ENCODE assay signal across 8 cellular contexts in genomic region chr15:75903331-75904240, GRCh38. TPM values are rescaled to one million over a fixed set of nuclear protein-coding genes. Genes with fewer than 3 reads are reported as not detected.
DNase-seq lines count a peak whose midpoint lies in the region; ATAC-seq and TF ChIP-seq lines count a peak whose summit lies in the region.

Gene FBXO22 (plus strand): TSS chr15:75903878. CDS start chr15:75903964, 86 bp downstream.

- H3K36me3 ChIP-seq in GM23248 (ENCODE audit: low read depth), result 0 out of 2 replicates have a peak, but pooled peaks cover 12% of the 10 kb centered on the region
- H3K36me3 ChIP-seq in Karpas-422 (ENCODE audit: insufficient read depth, low read length), result peaks cover 22% of the 10 kb centered on the region; the same call in 1 of the 2 replicates

- H2AFZ ChIP-seq in GM23248 (peak within 1 kb of the TSS; percentile 90), Karpas-422 (ENCODE audit: low read length) (peak within 1 kb of the TSS; percentile 64; the same call in 1 of the 2 replicates)

- H3K4me1 Mint-ChIP-seq in natural killer cell treated with Interleukin-12 subunit alpha and Interleukin-12 subunit beta and Interleukin-15 and Interleukin-18, amount 100 ng/mL, for 72 hours (ENCODE audit: low read depth in 2 of 2), result peaks cover 11 to 13% of the 10 kb centered on the region in 2 donors

- peak within 1 kb of the TSS; percentile 77 to 86 for H3K27ac Mint-ChIP-seq in natural killer cell treated with Interleukin-12 subunit alpha and Interleukin-12 subunit beta and Interleukin-15 and Interleukin-18, amount 100 ng/mL, for 72 hours

- H3K4me2 ChIP-seq in GM23248 (ENCODE audit: unreplicated experiment) (peak within 1 kb of the TSS; percentile 94), Karpas-422 (ENCODE audit: low read depth, low read length, poor library complexity, severe bottlenecking) (peak within 1 kb of the TSS; percentile 76)

- H3K36me3 Mint-ChIP-seq in natural killer cell treated with Interleukin-12 subunit alpha and Interleukin-12 subunit beta and Interleukin-15 and Interleukin-18, amount 100 ng/mL, for 72 hours, result no peaks in the 10 kb centered on the region

- H3K9ac ChIP-seq in GM23248, result peak within 1 kb of the TSS; percentile 83
- H3K9ac ChIP-seq in Karpas-422 (ENCODE audit: low read length), result peak within 1 kb of the TSS; percentile 91

- H3F3A ChIP-seq in GM23248 (ENCODE audit: insufficient read depth), result peaks cover 29% of the 10 kb centered on the region

- WGBS in GM23248 (ENCODE audit: low coverage in 1 of 2, low lambda C conversion rate in 2 of 2, missing lambda C conversion rate in 2 of 2), 2 experiments, result 2% methylated on average over 50 to 63 of the region's 63 CpGs

- H3K9me2 ChIP-seq in GM23248 (ENCODE audit: insufficient read depth), result no peaks in the 10 kb centered on the region
- no peaks in the 10 kb centered on the region for H3K9me2 ChIP-seq in Karpas-422 (replicated peaks; ENCODE audit: insufficient read depth, low read length)

- in situ Hi-C loops in GM23248 (cut with MboI), result no loop called here

- no peaks in the 10 kb centered on the region for H3K27me3 Mint-ChIP-seq in natural killer cell treated with Interleukin-12 subunit alpha and Interleukin-12 subunit beta and Interleukin-15 and Interleukin-18, amount 100 ng/mL, for 72 hours

- H3K4me1 ChIP-seq in GM23248 (ENCODE audit: insufficient read depth), result peaks cover 9% of the 10 kb centered on the region
- H3K4me1 ChIP-seq in Karpas-422 (ENCODE audit: low read length), result peaks cover 29% of the 10 kb centered on the region

- H3K27ac ChIP-seq in GM23248, result peak within 1 kb of the TSS; percentile 76
- peak within 1 kb of the TSS; percentile 53; the same call in 1 of the 2 replicates for H3K27ac ChIP-seq in Karpas-422 (ENCODE audit: low read length)
- H3K27ac ChIP-seq in RWPE1, result peak within 1 kb of the TSS; percentile 91

- H3K9me3 ChIP-seq in GM23248 (ENCODE audit: low read depth) (no peaks in the 10 kb centered on the region), Karpas-422 (ENCODE audit: low read length) (no peaks in the 10 kb centered on the region)

- no peak for TF ChIP-seq CTCF in RWPE1 (conservative IDR thresholded peaks at IDR 0.05; ENCODE audit: low read depth)

- H3K4me3 Mint-ChIP-seq in natural killer cell treated with Interleukin-12 subunit alpha and Interleukin-12 subunit beta and Interleukin-15 and Interleukin-18, amount 100 ng/mL, for 72 hours, result peak within 1 kb of the TSS; percentile 95

- peak within 1 kb of the TSS; percentile 89 for H3K4me3 ChIP-seq in GM23248
- peak within 1 kb of the TSS; percentile 97 for H3K4me3 ChIP-seq in Karpas-422 (ENCODE audit: low read length)

- H4K20me1 ChIP-seq in GM23248 (ENCODE audit: insufficient read depth), result no peaks in the 10 kb centered on the region
- H4K20me1 ChIP-seq in Karpas-422 (ENCODE audit: insufficient read depth, low read depth, low read length), result no peaks in the 10 kb centered on the region

- H3K27me3 ChIP-seq in GM23248 (replicated peaks; ENCODE audit: insufficient read depth), result no peaks in the 10 kb centered on the region
- H3K27me3 ChIP-seq in Karpas-422 (ENCODE audit: low read length), result no peaks in the 10 kb centered on the region

- ATAC-seq in natural killer cell treated with Interleukin-12 subunit alpha and Interleukin-12 subunit beta and Interleukin-15 and Interleukin-18, amount 100 ng/mL, for 72 hours, result peak; percentile 99

- CTCF ChIA-PET in RWPE1 (lab: Yijun Ruan, JAX), result interaction anchor here (1.5 to 1.7 kb wide), 2 partner anchors 25 to 235 kb away, joined by 3 to 5 read pairs; no protein-coding TSS in a partner anchor

- H3K79me2 ChIP-seq in GM23248 (ENCODE audit: insufficient read depth) (peaks cover 47% of the 10 kb centered on the region), Karpas-422 (ENCODE audit: low read length) (peaks cover 46% of the 10 kb centered on the region)

- no peaks in the 10 kb centered on the region for H3K9me3 Mint-ChIP-seq in natural killer cell treated with Interleukin-12 subunit alpha and Interleukin-12 subunit beta and Interleukin-15 and Interleukin-18, amount 100 ng/mL, for 72 hours

- DNase-seq in EH (ENCODE audit: low read depth) (peak; percentile 89), GM23248 (peak; percentile 98), Karpas-422 (peak; percentile 97), RWPE1 (ENCODE audit: low spot score) (peak; percentile 88), fibroblast of peridontal ligament (ENCODE audit: extremely low read depth) (peak; percentile 85)
- DNase-seq in activated T-helper 9 cell treated with anti-CD3 and anti-CD28 coated beads, Interleukin-2, amount 50 U/mL, for 16 hours (ENCODE audit: low read depth), result peak; percentile 86
- peak; percentile 95 for DNase-seq in natural killer cell treated with Interleukin-12 subunit alpha and Interleukin-12 subunit beta and Interleukin-15 and Interleukin-18, amount 100 ng/mL, for 72 hours (ENCODE audit: low spot score)
- peak; percentile 87 for DNase-seq in stimulated activated naive CD4-positive, alpha-beta T cell treated with Interleukin-2 at 50 U/mL for 16 hours (lab: John Stamatoyannopoulos, UW)

- POLR2A ChIA-PET in RWPE1 (lab: Yijun Ruan, JAX; ENCODE audit: low non-redundant PET), result no interaction called here

RNA-seq across cellular contexts. Expression of gene FBXO22, which starts in this region (rescaled TPM):
- total RNA-seq in GM23248 (2014; rRNA removed; shearing (Covaris generic)), result 35.7 and 37.8 TPM in 2 replicates
- polyA plus RNA-seq in GM23248 (2016; fragmentation: Nextera tagmentation; extraction: Ambion mirVana), result 49.8 and 56.1 TPM in 2 replicates
- total RNA-seq in Karpas-422 (2014; rRNA removed; shearing (Covaris generic); ENCODE audit: low replicate concordance), result 30.1 and 39.7 TPM in 2 replicates
- total RNA-seq in natural killer cell treated with Interleukin-12 subunit alpha and Interleukin-12 subunit beta and Interleukin-15 and Interleukin-18, amount 100 ng/mL, for 72 hours, result 10 to 100 TPM; 31.3 to 39.3 TPM

Comparison
In these comparisons a context has a peak if more than half of its experiments do, and no peak if none do; other contexts are left out.
1. Peak in every context shown above with its lines: DNase-seq, ATAC-seq, H3K4me3 ChIP-seq and H3K27ac ChIP-seq.